ENCODE assay signal across 8 cellular contexts in the genomic region with DNA sequence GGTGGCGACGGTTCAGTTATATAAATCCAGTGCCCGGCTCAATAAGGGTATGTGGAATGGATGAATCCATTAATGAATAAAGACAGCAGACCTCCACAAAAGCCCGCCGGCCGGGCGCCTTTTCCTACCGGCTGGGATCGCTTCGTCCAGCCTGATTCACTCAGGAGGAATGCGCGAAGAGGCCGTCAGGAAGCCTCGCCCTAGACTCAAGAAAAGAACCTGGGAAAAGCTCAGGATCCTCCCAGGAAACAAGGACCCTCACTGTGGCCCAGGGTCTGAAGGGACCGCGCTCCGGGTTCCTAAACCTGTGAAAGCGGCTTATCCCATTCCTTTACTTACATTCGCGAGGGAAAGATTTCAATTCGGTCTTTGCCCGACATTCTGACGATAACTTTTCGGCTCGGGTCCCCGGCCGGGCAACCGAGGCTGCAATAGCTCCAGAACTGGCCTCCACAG. TPM values are rescaled to one million over a fixed set of nuclear protein-coding genes. Genes with fewer than 3 reads are reported as not detected.
DNase-seq lines count a peak whose midpoint lies in the region; ATAC-seq and TF ChIP-seq lines count a peak whose summit lies in the region.

No MANE protein-coding gene starts in this region.

- peak overlapping the region; percentile 17 to 95 (median 93) for H3K27ac ChIP-seq in stomach

- H3K9me3 ChIP-seq in iPS-18c (ENCODE audit: control insufficient read depth, insufficient read depth, low read length) = no peaks in the 10 kb centered on the region
- no peaks in the 10 kb centered on the region for H3K9me3 ChIP-seq in stomach

- TF ChIP-seq POLR2A in GM10847 (IDR thresholded peaks at IDR 0.05; ENCODE audit: extremely low read depth, insufficient read length) = peak; percentile 46
- TF ChIP-seq POLR2A in stomach (IDR thresholded peaks at IDR 0.05) = peak in 1 of 4 donors; percentile 28

- no peak for TF ChIP-seq EP300 in stomach (IDR thresholded peaks at IDR 0.05)

- intact Hi-C loops in stomach (cut with DNase I; ENCODE audit: low total_unique reads) = no loop called here

- H3K4me3 ChIP-seq in iPS-18c (ENCODE audit: insufficient read depth, low read depth, low read length) = peak overlapping the region; percentile 87
- peak overlapping the region; percentile 64 to 95 (median 84) for H3K4me3 ChIP-seq in stomach

- no peak for TF ChIP-seq CTCF in stomach (IDR thresholded peaks at IDR 0.05)

- 0 to 1% (median 0%) methylated on average over 21 to 28 of the region's 28 CpGs for WGBS in stomach, 5 donors

- DNase-seq in HS-27A (ENCODE audit: low read depth) (peak; percentile 61), amniotic stem cell (lab: John Stamatoyannopoulos, UW) (peak; percentile 46), stomach (no peak), ureter (ENCODE audit: low spot score) (no peak)
- DNase-seq in activated CD8-positive, alpha-beta memory T cell treated with anti-CD3 and anti-CD28 coated beads, Interleukin-2, amount 50 U/mL, for 4 hours = no peak

- peaks cover 31 to 80% (median 65%) of the 10 kb centered on the region in 4 donors for H3K4me1 ChIP-seq in stomach

- no peaks in the 10 kb centered on the region for H3K27me3 ChIP-seq in stomach

- peaks cover 0 to 7% (median 2%) of the 10 kb centered on the region in 4 donors for H3K36me3 ChIP-seq in stomach

- no peak for ATAC-seq in GM18873 (IDR thresholded peaks at IDR 0.05; ENCODE audit: low FRiP score, unreplicated experiment)

RNA-seq across cellular contexts. Expression of a gene that starts 0.3 kb away (rescaled TPM):
- 100 to 1,000 TPM in 2 of 5 donors, 10 to 100 TPM in 3; 43.3 to 192 (median 99.6) TPM for total RNA-seq in stomach
- polyA plus RNA-seq in stomach = 10 to 100 TPM; 53.5 to 86.0 (median 66.5) TPM
- total RNA-seq in ureter = 65.2 TPM

RNA-seq across cellular contexts. Expression of a gene that starts 0.8 kb away (rescaled TPM):
- total RNA-seq in stomach (100 to 1,000 TPM in 1 of 5 donors, 10 to 100 TPM in 4; 15.6 to 149 (median 26.8) TPM), ureter (75.9 TPM)
- polyA plus RNA-seq in stomach = 10 to 100 TPM; 32.8 to 73.3 (median 67.0) TPM

RNA-seq across cellular contexts. Expression of a gene that starts 52.6 kb away (rescaled TPM):
- total RNA-seq in stomach (100 to 1,000 TPM in 1 of 5 donors, 10 to 100 TPM in 2, 1 to 10 TPM in 1, not detected in 1; 6.5 to 203 (median 26.5) TPM), ureter (21.7 TPM)
- polyA plus RNA-seq in stomach = 10 to 100 TPM; 13.5 to 39.0 (median 20.0) TPM

Comparison
In these comparisons a context has a peak if more than half of its experiments do, and no peak if none do; other contexts are left out.
1. DNase-seq: peak in HS-27A (single experiment) and amniotic stem cell (single experiment); none in stomach (single experiment), activated CD8-positive, alpha-beta memory T cell treated with anti-CD3 and anti-CD28 coated beads, Interleukin-2, amount 50 U/mL, for 4 hours (single experiment) and ureter (single experiment).